15 cellular contexts compared by ENCODE assay signal in the genomic region with DNA sequence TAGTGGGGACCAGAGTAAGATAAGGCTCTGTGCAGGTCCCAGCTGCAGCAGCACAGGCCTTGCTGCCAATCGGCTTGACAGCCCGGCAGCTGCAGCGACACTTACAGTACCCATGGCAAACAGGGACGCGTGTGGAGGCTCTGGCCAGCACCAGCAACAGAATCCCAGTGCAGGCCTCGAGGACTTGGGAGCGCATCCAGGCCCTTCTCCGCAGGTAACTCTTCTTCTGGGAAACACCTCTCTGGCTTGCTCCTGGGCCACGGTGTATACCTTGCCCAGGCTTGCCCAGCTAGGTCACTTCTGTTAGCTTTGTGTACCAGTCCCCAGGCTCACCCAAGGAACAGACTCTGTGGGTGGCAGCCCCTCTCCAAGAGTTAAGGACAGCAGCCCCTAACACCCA.
DNase-seq lines count a peak whose midpoint lies in the region; ATAC-seq and TF ChIP-seq lines count a peak whose summit lies in the region.
"Had no signal": no experiment of that assay in that cellular context is flagged by ENCODE, and none has a peak within 500 bp of the region (broad histone marks: within the 10 kb centered on the region; RNA-seq: fewer than 3 reads in every experiment).

No MANE protein-coding gene starts in this region.

- CTCF ChIA-PET in SK-N-SH (lab: Yijun Ruan, JAX), result interaction anchor here (0.6 to 2.3 kb wide), 3 partner anchors 15 to 94 kb away, joined by 3 to 6 read pairs (median 3); no protein-coding TSS in a partner anchor
- CTCF ChIA-PET in PC-3 (lab: Charles Lee), result no interaction called here

- H3K27ac Mint-ChIP-seq in chondrocyte (ENCODE audit: unreplicated experiment), result no peak overlapping the region
- H3K27ac Mint-ChIP-seq: stimulated activated effector memory CD8-positive, alpha-beta T cell treated with anti-CD3 and anti-CD28 coated beads, Interleukin-12 subunit alpha, Interleukin-12 subunit beta, amount 100 ng/mL, for 72 hours had no signal

- no peak overlapping the region for H3K4me3 ChIP-seq in SK-N-SH (ENCODE audit: low read depth in 2 of 2, low read length in 1 of 2)
- no peak overlapping the region for H3K4me3 ChIP-seq in osteoblast (ENCODE audit: insufficient read depth, low read length)
- H3K4me3 ChIP-seq in PC-3 (ENCODE audit: low read length), result no peak overlapping the region
- H3K4me3 ChIP-seq: HAP-1, Peyer's patch had no signal

- no peaks in the 10 kb centered on the region for H3K9me2 ChIP-seq in SK-N-SH
- no peaks in the 10 kb centered on the region for H3K9me2 ChIP-seq in PC-3 (replicated peaks; ENCODE audit: low read length)

- H3K4me1 ChIP-seq in SK-N-SH (ENCODE audit: control insufficient read depth in 1 of 2, insufficient read depth in 2 of 2, low read depth in 1 of 2, low read length in 1 of 2) (peaks cover 0 to 59% of the 10 kb centered on the region in 2 experiments; a peak in 1 of 4 replicates), osteoblast (ENCODE audit: insufficient read depth, low read length) (no peaks in the 10 kb centered on the region), PC-3 (ENCODE audit: insufficient read depth, low read length) (no peaks in the 10 kb centered on the region)
- H3K4me1 ChIP-seq: HAP-1, Peyer's patch had no signal

- ATAC-seq in SK-N-SH treated with all-trans-retinoic acid at 6 μM for 48 hours (no peak), PC-3 (no peak)
- ATAC-seq: stimulated activated effector memory CD8-positive, alpha-beta T cell treated with anti-CD3 and anti-CD28 coated beads, Interleukin-12 subunit alpha, Interleukin-12 subunit beta, amount 100 ng/mL, for 72 hours had no signal

- no peaks in the 10 kb centered on the region for H3K9me3 ChIP-seq in SK-N-SH
- H3K9me3 ChIP-seq in osteoblast (ENCODE audit: low read depth, low read length), result no peaks in the 10 kb centered on the region
- H3K9me3 ChIP-seq in PC-3 (ENCODE audit: low read length), result no peaks in the 10 kb centered on the region
- H3K9me3 ChIP-seq: HAP-1, Peyer's patch had no signal

- WGBS in SK-N-SH (ENCODE audit: low lambda C conversion rate), result 24% methylated on average over 3 of the region's 9 CpGs

- H3K79me2 ChIP-seq in SK-N-SH (ENCODE audit: insufficient read depth) (no peaks in the 10 kb centered on the region), osteoblast (ENCODE audit: insufficient read depth, low read length) (no peaks in the 10 kb centered on the region), PC-3 (ENCODE audit: low read length) (no peaks in the 10 kb centered on the region)

- H3K4me3 Mint-ChIP-seq in chondrocyte (ENCODE audit: unreplicated experiment), result no peak overlapping the region
- H3K4me3 Mint-ChIP-seq: stimulated activated effector memory CD8-positive, alpha-beta T cell treated with anti-CD3 and anti-CD28 coated beads, Interleukin-12 subunit alpha, Interleukin-12 subunit beta, amount 100 ng/mL, for 72 hours had no signal

- H3K9me3 Mint-ChIP-seq in chondrocyte (ENCODE audit: low read depth), result no peaks in the 10 kb centered on the region
- H3K9me3 Mint-ChIP-seq: stimulated activated effector memory CD8-positive, alpha-beta T cell treated with anti-CD3 and anti-CD28 coated beads, Interleukin-12 subunit alpha, Interleukin-12 subunit beta, amount 100 ng/mL, for 72 hours had no signal

- TF ChIP-seq EP300 in SK-N-SH (IDR thresholded peaks at IDR 0.05; ENCODE audit: borderline replicate concordance in 1 of 2, low read depth in 1 of 2, low read length in 1 of 2), result no peak

- no peak for TF ChIP-seq RAD21 in SK-N-SH (IDR thresholded peaks at IDR 0.05; ENCODE audit: low read length)

- H3K4me2 ChIP-seq in SK-N-SH, result no peak overlapping the region
- H3K4me2 ChIP-seq in osteoblast (ENCODE audit: insufficient read depth, low read length), result no peak overlapping the region
- H3K4me2 ChIP-seq in PC-3 (ENCODE audit: low read length), result no peak overlapping the region

- no peaks in the 10 kb centered on the region for H3K36me3 Mint-ChIP-seq in chondrocyte (ENCODE audit: low read depth)
- H3K36me3 Mint-ChIP-seq: stimulated activated effector memory CD8-positive, alpha-beta T cell treated with anti-CD3 and anti-CD28 coated beads, Interleukin-12 subunit alpha, Interleukin-12 subunit beta, amount 100 ng/mL, for 72 hours had no signal

- intact Hi-C loops in PC-3 (cut with micrococcal nuclease), result no loop called here

- H3K9ac ChIP-seq in SK-N-SH (no peak overlapping the region), PC-3 (ENCODE audit: low read length) (no peak overlapping the region)

- H3K27me3 ChIP-seq in SK-N-SH (ENCODE audit: insufficient read depth) (no peaks in the 10 kb centered on the region), osteoblast (ENCODE audit: insufficient read depth, low read length) (peaks cover 35% of the 10 kb centered on the region), PC-3 (ENCODE audit: low read length) (no peaks in the 10 kb centered on the region)
- H3K27me3 ChIP-seq: Peyer's patch had no signal

- H3K27ac ChIP-seq in SK-N-SH (ENCODE audit: low read depth in 2 of 2, low read length in 1 of 2) (peak overlapping the region in 1 of 2 experiments; percentile 22; a peak in 1 of 4 replicates), osteoblast (ENCODE audit: low read depth, low read length) (no peak overlapping the region), PC-3 (ENCODE audit: low read length) (no peak overlapping the region)
- H3K27ac ChIP-seq: C4-2B, Peyer's patch had no signal

- H2AFZ ChIP-seq in SK-N-SH (ENCODE audit: low read depth), result no peak overlapping the region
- H2AFZ ChIP-seq in osteoblast (ENCODE audit: low read length), result no peak overlapping the region
- H2AFZ ChIP-seq in PC-3 (ENCODE audit: low read length), result no peak overlapping the region

- POLR2A ChIA-PET in SK-N-SH (lab: Yijun Ruan, JAX) (no interaction called here), PC-3 (lab: Charles Lee; ENCODE audit: unreplicated experiment) (no interaction called here)

- peaks cover 8% of the 10 kb centered on the region for H3K4me1 Mint-ChIP-seq in chondrocyte (ENCODE audit: low read depth)
- H3K4me1 Mint-ChIP-seq: stimulated activated effector memory CD8-positive, alpha-beta T cell treated with anti-CD3 and anti-CD28 coated beads, Interleukin-12 subunit alpha, Interleukin-12 subunit beta, amount 100 ng/mL, for 72 hours had no signal

- H3F3A ChIP-seq in SK-N-SH (replicated peaks; ENCODE audit: insufficient read depth), result no peaks in the 10 kb centered on the region
- no peaks in the 10 kb centered on the region for H3F3A ChIP-seq in PC-3 (ENCODE audit: low read length, unreplicated experiment)

- no peaks in the 10 kb centered on the region for H3K36me3 ChIP-seq in SK-N-SH (replicated peaks in 1 of 2; ENCODE audit: control insufficient read depth in 1 of 2, insufficient read depth in 2 of 2, low read length in 1 of 2)
- no peaks in the 10 kb centered on the region for H3K36me3 ChIP-seq in osteoblast (ENCODE audit: insufficient read depth, low read length)
- no peaks in the 10 kb centered on the region for H3K36me3 ChIP-seq in PC-3 (ENCODE audit: low read depth, low read length)
- H3K36me3 ChIP-seq: HAP-1, Peyer's patch had no signal

- DNase-seq in SK-N-SH, result peak; percentile 38
- peak; percentile 26 for DNase-seq in NCI-H2196 treated with DMSO at 0.1 percent for 48 hours (lab: John Stamatoyannopoulos, UW; ENCODE audit: unreplicated experiment)
- DNase-seq in chondrocyte (ENCODE audit: low spot score), result peak; percentile 72
- peak; percentile 54 for DNase-seq in osteoblast (ENCODE audit: insufficient read length, low spot score, missing footprints)
- no peak for DNase-seq in GM10266 (ENCODE audit: extremely low spot score)
- DNase-seq in AG08396 (ENCODE audit: low spot score), result no peak
- no peak for DNase-seq in PC-3
- DNase-seq: activated CD4-positive, alpha-beta T cell treated with anti-CD3 and anti-CD28 coated beads for 1 hour; midbrain; NCI-H1694 treated with DMSO at 0.1 percent for 48 hours had no signal

- H3K27me3 Mint-ChIP-seq in chondrocyte (ENCODE audit: low read depth), result peaks cover 19% of the 10 kb centered on the region

- BruUV-seq in PC-3 (replicated peaks; lab: Mats Ljungman, UMichigan), result no TSS peak

- H4K20me1 ChIP-seq in SK-N-SH (ENCODE audit: insufficient read depth) (no peaks in the 10 kb centered on the region), osteoblast (ENCODE audit: insufficient read depth, low read length) (peaks cover 3% of the 10 kb centered on the region), PC-3 (ENCODE audit: low read length) (no peaks in the 10 kb centered on the region)

- TF ChIP-seq CTCF in SK-N-SH (IDR thresholded peaks at IDR 0.05), result no peak
- TF ChIP-seq CTCF in chondrocyte (IDR thresholded peaks at IDR 0.05), result no peak
- TF ChIP-seq CTCF in osteoblast (IDR thresholded peaks at IDR 0.05; ENCODE audit: extremely low read depth, low read depth, low read length), result no peak
- TF ChIP-seq CTCF in GM10266 (IDR thresholded peaks at IDR 0.05; ENCODE audit: control insufficient read depth, insufficient read depth, low read depth, missing control alignments), result no peak
- TF ChIP-seq CTCF in PC-3 (conservative IDR thresholded peaks at IDR 0.05; ENCODE audit: low read depth, low read length), result no peak

TF ChIP-seq in SK-N-SH, 30 proteins besides CTCF, POLR2A, EP300 and RAD21:
- no peak for TF ChIP-seq FOXM1 (IDR thresholded peaks at IDR 0.05; ENCODE audit: low read depth)
- TF ChIP-seq, protein P1, sequence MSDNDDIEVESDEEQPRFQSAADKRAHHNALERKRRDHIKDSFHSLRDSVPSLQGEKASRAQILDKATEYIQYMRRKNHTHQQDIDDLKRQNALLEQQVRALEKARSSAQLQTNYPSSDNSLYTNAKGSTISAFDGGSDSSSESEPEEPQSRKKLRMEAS (IDR thresholded peaks at IDR 0.05; ENCODE audit: low read depth), result no peak

TF ChIP-seq in SK-N-SH treated with all-trans-retinoic acid at 6 μM for 48 hours, 23 proteins besides CTCF, POLR2A, EP300 and RAD21 (continues in another document):
- TF ChIP-seq GLIS3 (CRISPR knock-in tag; IDR thresholded peaks at IDR 0.05), result no peak
- no peak for TF ChIP-seq RARB (CRISPR knock-in tag; IDR thresholded peaks at IDR 0.05)
- TF ChIP-seq ZNF565 (CRISPR knock-in tag; conservative IDR thresholded peaks at IDR 0.05; ENCODE audit: low read depth), result no peak
- no peak for TF ChIP-seq TOX (CRISPR knock-in tag; IDR thresholded peaks at IDR 0.05; ENCODE audit: borderline replicate concordance)
- no peak for TF ChIP-seq BACH2 (CRISPR knock-in tag; IDR thresholded peaks at IDR 0.05; ENCODE audit: borderline replicate concordance)
- TF ChIP-seq, protein P2, sequence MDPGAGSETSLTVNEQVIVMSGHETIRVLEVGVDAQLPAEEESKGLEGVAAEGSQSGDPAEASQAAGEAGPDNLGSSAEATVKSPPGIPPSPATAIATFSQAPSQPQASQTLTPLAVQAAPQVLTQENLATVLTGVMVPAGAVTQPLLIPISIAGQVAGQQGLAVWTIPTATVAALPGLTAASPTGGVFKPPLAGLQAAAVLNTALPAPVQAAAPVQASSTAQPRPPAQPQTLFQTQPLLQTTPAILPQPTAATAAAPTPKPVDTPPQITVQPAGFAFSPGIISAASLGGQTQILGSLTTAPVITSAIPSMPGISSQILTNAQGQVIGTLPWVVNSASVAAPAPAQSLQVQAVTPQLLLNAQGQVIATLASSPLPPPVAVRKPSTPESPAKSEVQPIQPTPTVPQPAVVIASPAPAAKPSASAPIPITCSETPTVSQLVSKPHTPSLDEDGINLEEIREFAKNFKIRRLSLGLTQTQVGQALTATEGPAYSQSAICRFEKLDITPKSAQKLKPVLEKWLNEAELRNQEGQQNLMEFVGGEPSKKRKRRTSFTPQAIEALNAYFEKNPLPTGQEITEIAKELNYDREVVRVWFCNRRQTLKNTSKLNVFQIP (CRISPR knock-in tag; IDR thresholded peaks at IDR 0.05; ENCODE audit: borderline replicate concordance, low read depth), result no peak

Comparison
In these comparisons a context has a peak if more than half of its experiments do, and no peak if none do; other contexts are left out.
1. DNase-seq: peak in SK-N-SH (single experiment), NCI-H2196 treated with DMSO at 0.1 percent for 48 hours (single experiment), chondrocyte (single experiment) and osteoblast (single experiment); none in GM10266 (single experiment), AG08396 (single experiment) and PC-3 (single experiment).